1 cellular context compared by ENCODE assay signal in the genomic region with DNA sequence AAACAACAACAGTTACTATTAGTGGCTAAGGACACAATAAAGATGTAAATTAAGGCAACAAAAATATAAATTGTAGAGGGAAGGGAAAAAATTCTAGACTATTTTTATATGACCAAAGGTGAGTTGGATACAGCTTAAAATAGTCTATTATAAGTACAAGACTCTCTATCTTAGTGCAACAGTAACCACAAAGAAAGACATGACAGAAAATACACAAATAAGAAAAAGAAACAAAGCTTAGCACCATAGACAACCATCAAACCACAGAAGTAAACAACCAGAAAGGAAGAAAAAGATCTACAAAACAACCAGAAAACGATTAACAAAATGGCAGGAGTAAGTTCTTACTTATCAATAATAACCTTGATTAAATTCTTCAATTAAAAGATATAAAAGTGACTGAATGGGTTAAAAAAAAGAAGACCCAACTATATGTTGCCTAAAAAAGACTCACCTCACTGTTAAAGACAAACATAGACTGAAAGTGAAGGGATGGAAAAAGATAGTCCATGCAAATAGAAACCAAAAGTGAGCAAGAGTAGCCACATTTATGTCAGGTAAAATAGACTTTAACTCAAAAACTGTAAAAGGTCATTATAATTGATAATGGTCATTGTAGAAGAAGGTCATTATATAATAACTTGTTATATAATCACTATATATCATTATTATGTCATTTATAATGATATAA.
TF ChIP-seq lines count a peak whose summit lies in the region.

No MANE protein-coding gene starts in this region.

TF ChIP-seq in HepG2, 621 proteins besides CTCF, POLR2A, EP300 and RAD21 (continued from another document):
- TF ChIP-seq, protein P1, sequence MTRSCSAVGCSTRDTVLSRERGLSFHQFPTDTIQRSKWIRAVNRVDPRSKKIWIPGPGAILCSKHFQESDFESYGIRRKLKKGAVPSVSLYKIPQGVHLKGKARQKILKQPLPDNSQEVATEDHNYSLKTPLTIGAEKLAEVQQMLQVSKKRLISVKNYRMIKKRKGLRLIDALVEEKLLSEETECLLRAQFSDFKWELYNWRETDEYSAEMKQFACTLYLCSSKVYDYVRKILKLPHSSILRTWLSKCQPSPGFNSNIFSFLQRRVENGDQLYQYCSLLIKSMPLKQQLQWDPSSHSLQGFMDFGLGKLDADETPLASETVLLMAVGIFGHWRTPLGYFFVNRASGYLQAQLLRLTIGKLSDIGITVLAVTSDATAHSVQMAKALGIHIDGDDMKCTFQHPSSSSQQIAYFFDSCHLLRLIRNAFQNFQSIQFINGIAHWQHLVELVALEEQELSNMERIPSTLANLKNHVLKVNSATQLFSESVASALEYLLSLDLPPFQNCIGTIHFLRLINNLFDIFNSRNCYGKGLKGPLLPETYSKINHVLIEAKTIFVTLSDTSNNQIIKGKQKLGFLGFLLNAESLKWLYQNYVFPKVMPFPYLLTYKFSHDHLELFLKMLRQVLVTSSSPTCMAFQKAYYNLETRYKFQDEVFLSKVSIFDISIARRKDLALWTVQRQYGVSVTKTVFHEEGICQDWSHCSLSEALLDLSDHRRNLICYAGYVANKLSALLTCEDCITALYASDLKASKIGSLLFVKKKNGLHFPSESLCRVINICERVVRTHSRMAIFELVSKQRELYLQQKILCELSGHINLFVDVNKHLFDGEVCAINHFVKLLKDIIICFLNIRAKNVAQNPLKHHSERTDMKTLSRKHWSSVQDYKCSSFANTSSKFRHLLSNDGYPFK (CRISPR knock-in tag; IDR thresholded peaks at IDR 0.05; ENCODE audit: borderline replicate concordance) = no peak
- TF ChIP-seq NPAS2 (CRISPR knock-in tag; IDR thresholded peaks at IDR 0.05; ENCODE audit: borderline replicate concordance) (no peak), ERF (CRISPR knock-in tag; IDR thresholded peaks at IDR 0.05) (no peak), TMF1 (CRISPR knock-in tag; IDR thresholded peaks at IDR 0.05; ENCODE audit: low read depth) (no peak), ZNF510 (CRISPR knock-in tag; IDR thresholded peaks at IDR 0.05; ENCODE audit: low read depth) (no peak)
TF ChIP-seq in HepG2: peak in this region for 0.
